In genomic region chr22:33018232-33018864, GRCh38 we compare ENCODE assay signal across 1 cellular context.
TF ChIP-seq lines count a peak whose summit lies in the region.

No MANE protein-coding gene starts in this region.

TF ChIP-seq in WTC11, 78 proteins besides CTCF, POLR2A, EP300 and RAD21 (continued from another document):
- TF ChIP-seq ERG (CRISPR knock-in tag; IDR thresholded peaks at IDR 0.05) (no peak), FOXP1 (CRISPR knock-in tag; IDR thresholded peaks at IDR 0.05; ENCODE audit: borderline replicate concordance) (no peak), GTF2I (CRISPR knock-in tag; conservative IDR thresholded peaks at IDR 0.05) (no peak), SOX15 (CRISPR knock-in tag; IDR thresholded peaks at IDR 0.05) (no peak), MAX (CRISPR knock-in tag; IDR thresholded peaks at IDR 0.05) (no peak), ARID4B (CRISPR knock-in tag; IDR thresholded peaks at IDR 0.05; ENCODE audit: borderline replicate concordance) (no peak)
